Comparison of ENCODE assay signal across 21 cellular contexts in genomic region chr11:99199336-99199735, GRCh38.
DNase-seq lines count a peak whose midpoint lies in the region; TF ChIP-seq lines count a peak whose summit lies in the region.
"Had no signal": no experiment of that assay in that cellular context is flagged by ENCODE, and none has a peak within 500 bp of the region (broad histone marks: within the 10 kb centered on the region; RNA-seq: fewer than 3 reads in every experiment).

No MANE protein-coding gene starts in this region.

- H3K4me1 Mint-ChIP-seq in H9 (peaks cover 38 to 44% of the 10 kb centered on the region in 2 experiments), endodermal cell (peaks cover 16% of the 10 kb centered on the region), nephron progenitor cell (no peaks in the 10 kb centered on the region)
- H3K4me1 Mint-ChIP-seq: activated naive CD4-positive, alpha-beta T cell treated with anti-CD3 and anti-CD28 coated beads, Interleukin-2, amount 50 U/mL, for 24 hours had no signal

- no peak overlapping the region for H3K4me3 Mint-ChIP-seq in H9
- H3K4me3 Mint-ChIP-seq in endodermal cell = no peak overlapping the region
- H3K4me3 Mint-ChIP-seq in nephron progenitor cell = no peak overlapping the region
- H3K4me3 Mint-ChIP-seq: activated CD4-positive, alpha-beta memory T cell treated with anti-CD3 and anti-CD28 coated beads for 36 hours; activated naive CD4-positive, alpha-beta T cell treated with anti-CD3 and anti-CD28 coated beads, Interleukin-2, amount 50 U/mL, for 24 hours; activated T-cell treated with anti-CD3 and anti-CD28 coated beads, Interleukin-2, amount 50 U/mL, for 24 hours had no signal

- H3K23ac ChIP-seq in H9 (ENCODE audit: insufficient read length, low read depth, low read length) = no peak overlapping the region

- no peaks in the 10 kb centered on the region for H3K79me1 ChIP-seq in H9 (ENCODE audit: insufficient read depth, low read depth, low read length, poor library complexity, severe bottlenecking)

- H3K4ac ChIP-seq in H9 (ENCODE audit: low read depth, low read length) = no peak overlapping the region

- H3K4me3 ChIP-seq in endodermal cell (ENCODE audit: low read length) = no peak overlapping the region
- H3K4me3 ChIP-seq: cardiac muscle cell, esophagus squamous epithelium, heart left ventricle had no signal

- no peak overlapping the region for H3K14ac ChIP-seq in H9 (ENCODE audit: insufficient read depth, low read length)

- no peak for DNase-seq in H9
- DNase-seq in NCI-H69 (lab: John Stamatoyannopoulos, UW) = peak; percentile 33
- no peak for DNase-seq in endodermal cell
- peak; percentile 2 for DNase-seq in renal cortical epithelial cell (ENCODE audit: low read depth)
- no peak for DNase-seq in inferior parietal cortex (ENCODE audit: extremely low spot score)
- no peak for DNase-seq in SIG-M5 treated with dmso at 0.1 percent for 504 hours (lab: John Stamatoyannopoulos, UW; ENCODE audit: unreplicated experiment)
- no peak for DNase-seq in nephron progenitor cell
- DNase-seq: activated CD4-positive, alpha-beta memory T cell treated with anti-CD3 and anti-CD28 coated beads for 36 hours; activated T-cell treated with anti-CD3 and anti-CD28 coated beads, Interleukin-2, amount 50 U/mL, for 24 hours; COR-L47; esophagus squamous epithelium; IMR-90; islet precursor cell; mesenchymal stem cell; NCI-H82; retina; stimulated activated CD4-positive, alpha-beta T cell treated with anti-CD3 and anti-CD28 coated beads, Interleukin-1b, Interleukin-23, amount 100 ng/mL, for 48 hours; SW 1271 had no signal

- H3K9me3 Mint-ChIP-seq in H9 = no peaks in the 10 kb centered on the region
- H3K9me3 Mint-ChIP-seq in endodermal cell = no peaks in the 10 kb centered on the region
- no peaks in the 10 kb centered on the region for H3K9me3 Mint-ChIP-seq in nephron progenitor cell

- no peak overlapping the region for H4K8ac ChIP-seq in H9 (replicated peaks; ENCODE audit: insufficient read length, low read depth, low read length)

- no peaks in the 10 kb centered on the region for H3K9me3 ChIP-seq in H9 (ENCODE audit: control insufficient read depth, low read depth, low read length)
- H3K9me3 ChIP-seq in endodermal cell (ENCODE audit: control insufficient read depth, low read length) = no peaks in the 10 kb centered on the region
- H3K9me3 ChIP-seq: esophagus squamous epithelium, heart left ventricle had no signal

- H3K27me3 Mint-ChIP-seq in H9 (ENCODE audit: low read depth) (no peaks in the 10 kb centered on the region), endodermal cell (ENCODE audit: insufficient read depth) (no peaks in the 10 kb centered on the region), nephron progenitor cell (ENCODE audit: low read depth, poor library complexity) (peaks cover 2% of the 10 kb centered on the region)
- H3K27me3 Mint-ChIP-seq: activated CD4-positive, alpha-beta memory T cell treated with anti-CD3 and anti-CD28 coated beads for 36 hours; activated naive CD4-positive, alpha-beta T cell treated with anti-CD3 and anti-CD28 coated beads, Interleukin-2, amount 50 U/mL, for 24 hours; activated T-cell treated with anti-CD3 and anti-CD28 coated beads, Interleukin-2, amount 50 U/mL, for 24 hours had no signal

- H3K27me3 ChIP-seq in H9 (ENCODE audit: insufficient read depth, low read length) = no peaks in the 10 kb centered on the region
- H3K27me3 ChIP-seq in endodermal cell (ENCODE audit: control insufficient read depth, insufficient read depth, low read length, poor library complexity, severe bottlenecking) = no peaks in the 10 kb centered on the region
- H3K27me3 ChIP-seq: cardiac muscle cell, esophagus squamous epithelium, heart left ventricle had no signal

- H4K5ac ChIP-seq in H9 (ENCODE audit: insufficient read length, low read depth, low read length) = no peak overlapping the region

- TF ChIP-seq CTCF in H9 (conservative IDR thresholded peaks at IDR 0.05) (no peak), endodermal cell (conservative IDR thresholded peaks at IDR 0.05) (no peak), nephron progenitor cell (IDR thresholded peaks at IDR 0.05) (no peak)

- no peak overlapping the region for H3T11ph ChIP-seq in H9 (ENCODE audit: low read length)

- H3K4me1 ChIP-seq in H9 (ENCODE audit: insufficient read depth, low read length) (peaks cover 9% of the 10 kb centered on the region; the same call in 1 of the 2 replicates), endodermal cell (ENCODE audit: control insufficient read depth, insufficient read depth, low read length) (peaks cover 3% of the 10 kb centered on the region)
- H3K4me1 ChIP-seq: esophagus squamous epithelium, heart left ventricle had no signal

- no peak overlapping the region for H2BK20ac ChIP-seq in H9 (ENCODE audit: low read depth, low read length, poor library complexity, severe bottlenecking)

- H3K18ac ChIP-seq in H9 (ENCODE audit: insufficient read length, low read depth, low read length) = no peak overlapping the region

- peaks cover 0 to 1% (median 0%) of the 10 kb centered on the region in 3 experiments; a peak in 3 of 7 replicates for H3K36me3 Mint-ChIP-seq in H9 (ENCODE audit: insufficient read depth in 1 of 3, low read depth in 3 of 3)
- no peaks in the 10 kb centered on the region for H3K36me3 Mint-ChIP-seq in endodermal cell (ENCODE audit: low read depth)
- H3K36me3 Mint-ChIP-seq in nephron progenitor cell (ENCODE audit: low read depth) = no peaks in the 10 kb centered on the region
- H3K36me3 Mint-ChIP-seq: activated CD4-positive, alpha-beta memory T cell treated with anti-CD3 and anti-CD28 coated beads for 36 hours had no signal

- no CpG with 5 or more reads among the region's 3 CpGs for WGBS in H9 (ENCODE audit: extremely low coverage, insufficient read length, low lambda C conversion rate)
- 90% methylated on average over 3 of the region's 3 CpGs; no CpG with 5 or more reads in 1 of the 2 experiments for WGBS in endodermal cell (ENCODE audit: insufficient coverage in 1 of 2, insufficient read length in 1 of 2), 2 experiments

- H3K56ac ChIP-seq in H9 (ENCODE audit: insufficient read length, low read depth, low read length) = no peak overlapping the region

- H3K27ac Mint-ChIP-seq in H9 = peak overlapping the region in 1 of 3 experiments; percentile 89; a peak in 3 of 7 replicates
- peak overlapping the region; percentile 65 for H3K27ac Mint-ChIP-seq in endodermal cell
- no peak overlapping the region for H3K27ac Mint-ChIP-seq in nephron progenitor cell
- H3K27ac Mint-ChIP-seq: activated CD4-positive, alpha-beta memory T cell treated with anti-CD3 and anti-CD28 coated beads for 36 hours; activated naive CD4-positive, alpha-beta T cell treated with anti-CD3 and anti-CD28 coated beads, Interleukin-2, amount 50 U/mL, for 24 hours; activated T-cell treated with anti-CD3 and anti-CD28 coated beads, Interleukin-2, amount 50 U/mL, for 24 hours had no signal

- H3K36me3 ChIP-seq in endodermal cell (ENCODE audit: control insufficient read depth, insufficient read depth, low read length) = no peaks in the 10 kb centered on the region
- H3K36me3 ChIP-seq: cardiac muscle cell, esophagus squamous epithelium, heart left ventricle had no signal

- H3K27ac ChIP-seq in H9 (ENCODE audit: insufficient read length, low read depth, low read length) = no peak overlapping the region
- no peak overlapping the region for H3K27ac ChIP-seq in endodermal cell (ENCODE audit: low read depth, low read length)
- H3K27ac ChIP-seq: cardiac muscle cell, esophagus squamous epithelium, heart left ventricle had no signal

- peak overlapping the region; percentile 6 for H2AK5ac ChIP-seq in H9 (ENCODE audit: insufficient read length, low read length)

- no peak overlapping the region for H2AFZ ChIP-seq in H9 (ENCODE audit: low read length)

- H4K91ac ChIP-seq in H9 (ENCODE audit: insufficient read length, low read depth, low read length) = no peak overlapping the region

- no peak overlapping the region for H2BK5ac ChIP-seq in H9 (ENCODE audit: insufficient read length, low read length)

- H3K23me2 ChIP-seq in H9 (ENCODE audit: insufficient read length, low read depth, low read length, poor library complexity, severe bottlenecking) = no peaks in the 10 kb centered on the region

- H2BK15ac ChIP-seq in H9 (ENCODE audit: low read depth, low read length) = no peak overlapping the region

- no peaks in the 10 kb centered on the region for H4K20me1 ChIP-seq in H9 (ENCODE audit: control insufficient read depth, insufficient read depth, insufficient read length)

- no peak overlapping the region for H3K4me2 ChIP-seq in H9 (ENCODE audit: insufficient read depth, insufficient read length, low read length)

- H3K79me2 ChIP-seq in H9 (ENCODE audit: insufficient read depth, low read length) = no peaks in the 10 kb centered on the region

- no peak overlapping the region for H3K9ac ChIP-seq in H9 (ENCODE audit: extremely low read depth, insufficient read length, low read length)
- H3K9ac ChIP-seq in endodermal cell (ENCODE audit: extremely low read depth, low read length, poor library complexity, severe bottlenecking) = no peak overlapping the region

- no peak overlapping the region for H2BK120ac ChIP-seq in H9 (ENCODE audit: low read depth, low read length, poor library complexity, severe bottlenecking)

- H2BK12ac ChIP-seq in H9 (ENCODE audit: insufficient read length, low read depth, low read length) = no peak overlapping the region

Comparison
In these comparisons a context has a peak if more than half of its experiments do, and no peak if none do; other contexts are left out.
1. DNase-seq: peak in NCI-H69 (single experiment) and renal cortical epithelial cell (single experiment); none in H9 (single experiment), endodermal cell (single experiment), inferior parietal cortex (single experiment), SIG-M5 treated with dmso at 0.1 percent for 504 hours (single experiment) and nephron progenitor cell (single experiment).